10 cellular contexts compared by ENCODE assay signal in the genomic region with DNA sequence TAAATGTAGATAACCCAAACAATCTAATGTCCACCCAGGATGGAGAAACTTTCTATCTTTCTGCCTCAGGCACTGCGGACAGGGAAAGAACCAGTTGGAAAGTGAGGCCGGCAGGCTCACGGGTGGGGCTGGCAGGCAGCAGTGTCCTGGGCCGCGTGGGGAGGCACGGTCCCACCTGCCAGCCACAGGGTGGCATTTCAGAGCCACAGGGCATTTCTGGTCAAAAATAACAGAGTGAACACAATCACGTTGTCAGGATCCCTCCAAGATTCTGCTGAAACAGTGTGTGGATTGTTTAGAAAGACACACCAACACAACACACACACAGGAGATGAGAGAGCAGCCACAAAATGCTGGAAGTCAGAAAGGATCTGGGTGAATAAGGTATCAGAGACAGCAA.
DNase-seq lines count a peak whose midpoint lies in the region; ATAC-seq and TF ChIP-seq lines count a peak whose summit lies in the region.
"Had no signal": no experiment of that assay in that cellular context is flagged by ENCODE, and none has a peak within 500 bp of the region (broad histone marks: within the 10 kb centered on the region; RNA-seq: fewer than 3 reads in every experiment).

No MANE protein-coding gene starts in this region.

- TF ChIP-seq CTCF in colonic mucosa (IDR thresholded peaks at IDR 0.05) (no peak), tibial nerve (IDR thresholded peaks at IDR 0.05) (no peak)

- no peaks in the 10 kb centered on the region for H3K36me3 ChIP-seq in colonic mucosa
- no peaks in the 10 kb centered on the region for H3K36me3 ChIP-seq in tibial nerve
- H3K36me3 ChIP-seq: right lobe of liver had no signal

- H3K27me3 Mint-ChIP-seq in activated T-cell treated with anti-CD3 and anti-CD28 coated beads, Interleukin-2, amount 50 U/mL, for 24 hours, result no peaks in the 10 kb centered on the region
- H3K27me3 Mint-ChIP-seq in activated T-cell treated with anti-CD3 and anti-CD28 coated beads, Interleukin-2, amount 50 U/mL, for 4 hours (ENCODE audit: low read depth), result no peaks in the 10 kb centered on the region

- H3K9me3 ChIP-seq in colonic mucosa (no peaks in the 10 kb centered on the region), tibial nerve (no peaks in the 10 kb centered on the region)
- H3K9me3 ChIP-seq: right lobe of liver had no signal

- H3K9ac ChIP-seq in colonic mucosa (ENCODE audit: low read depth in 2 of 2, low read length in 2 of 2), result peak overlapping the region in 1 of 2 donors; percentile 50

- 39 to 53% methylated on average over 7 of the region's 7 CpGs for WGBS in tibial nerve, 2 donors

- peak overlapping the region; percentile 61 for H3K27ac Mint-ChIP-seq in activated T-cell treated with anti-CD3 and anti-CD28 coated beads, Interleukin-2, amount 50 U/mL, for 24 hours

- H3K36me3 Mint-ChIP-seq in activated T-cell treated with anti-CD3 and anti-CD28 coated beads, Interleukin-2, amount 50 U/mL, for 24 hours (ENCODE audit: low read depth), result no peaks in the 10 kb centered on the region
- no peaks in the 10 kb centered on the region for H3K36me3 Mint-ChIP-seq in activated T-cell treated with anti-CD3 and anti-CD28 coated beads, Interleukin-2, amount 50 U/mL, for 4 hours (ENCODE audit: insufficient read depth)

- H3K4me1 ChIP-seq in colonic mucosa (peaks cover 10% of the 10 kb centered on the region), tibial nerve (peaks cover 0 to 87% (median 68%) of the 10 kb centered on the region in 4 donors)

- H3K27ac ChIP-seq in colonic mucosa (peak overlapping the region; percentile 10), tibial nerve (peak overlapping the region; percentile 63 to 94 (median 90))

- peaks cover 84% of the 10 kb centered on the region for H3K4me1 Mint-ChIP-seq in activated T-cell treated with anti-CD3 and anti-CD28 coated beads, Interleukin-2, amount 50 U/mL, for 24 hours (ENCODE audit: low read depth)
- peaks cover 84% of the 10 kb centered on the region for H3K4me1 Mint-ChIP-seq in activated T-cell treated with anti-CD3 and anti-CD28 coated beads, Interleukin-2, amount 50 U/mL, for 4 hours (ENCODE audit: low read depth)

- TF ChIP-seq EP300 in tibial nerve (IDR thresholded peaks at IDR 0.05), result no peak

- intact Hi-C loops in colonic mucosa (cut with DNase I), result no loop called here

- H3K4me3 Mint-ChIP-seq in activated T-cell treated with anti-CD3 and anti-CD28 coated beads, Interleukin-2, amount 50 U/mL, for 24 hours, result no peak overlapping the region
- H3K4me3 Mint-ChIP-seq in activated T-cell treated with anti-CD3 and anti-CD28 coated beads, Interleukin-2, amount 50 U/mL, for 4 hours, result no peak overlapping the region

- H3K27me3 ChIP-seq in colonic mucosa (no peaks in the 10 kb centered on the region), tibial nerve (no peaks in the 10 kb centered on the region)
- H3K27me3 ChIP-seq: right lobe of liver had no signal

- TF ChIP-seq POLR2A in tibial nerve (IDR thresholded peaks at IDR 0.05), result no peak

- no peaks in the 10 kb centered on the region for H3K9me3 Mint-ChIP-seq in activated T-cell treated with anti-CD3 and anti-CD28 coated beads, Interleukin-2, amount 50 U/mL, for 24 hours
- no peaks in the 10 kb centered on the region for H3K9me3 Mint-ChIP-seq in activated T-cell treated with anti-CD3 and anti-CD28 coated beads, Interleukin-2, amount 50 U/mL, for 4 hours

- no peak overlapping the region for H3K4me3 ChIP-seq in colonic mucosa
- no peak overlapping the region for H3K4me3 ChIP-seq in tibial nerve
- H3K4me3 ChIP-seq: right lobe of liver had no signal

- ATAC-seq in activated T-cell treated with anti-CD3 and anti-CD28 coated beads, Interleukin-2, amount 50 U/mL, for 4 hours, result no peak
- no peak for ATAC-seq in GM18502 (IDR thresholded peaks at IDR 0.05; ENCODE audit: poor library complexity, unreplicated experiment)

- DNase-seq in activated T-cell treated with anti-CD3 and anti-CD28 coated beads, Interleukin-2, amount 50 U/mL, for 24 hours, result no peak
- DNase-seq in activated T-cell treated with anti-CD3 and anti-CD28 coated beads, Interleukin-2, amount 50 U/mL, for 4 hours, result no peak
- DNase-seq in colonic mucosa (no peak), myocyte (ENCODE audit: low read depth) (peak; percentile 67), tibial nerve (ENCODE audit: low spot score in 2 of 2) (no peak), GOT3 (lab: John Stamatoyannopoulos, UW) (no peak), NCI-H2081 (lab: John Stamatoyannopoulos, UW) (no peak)
- DNase-seq: NCI-H748 treated with DMSO at 0.1 percent for 48 hours had no signal
